Comparison of ENCODE assay signal across 13 cellular contexts in the genomic region with DNA sequence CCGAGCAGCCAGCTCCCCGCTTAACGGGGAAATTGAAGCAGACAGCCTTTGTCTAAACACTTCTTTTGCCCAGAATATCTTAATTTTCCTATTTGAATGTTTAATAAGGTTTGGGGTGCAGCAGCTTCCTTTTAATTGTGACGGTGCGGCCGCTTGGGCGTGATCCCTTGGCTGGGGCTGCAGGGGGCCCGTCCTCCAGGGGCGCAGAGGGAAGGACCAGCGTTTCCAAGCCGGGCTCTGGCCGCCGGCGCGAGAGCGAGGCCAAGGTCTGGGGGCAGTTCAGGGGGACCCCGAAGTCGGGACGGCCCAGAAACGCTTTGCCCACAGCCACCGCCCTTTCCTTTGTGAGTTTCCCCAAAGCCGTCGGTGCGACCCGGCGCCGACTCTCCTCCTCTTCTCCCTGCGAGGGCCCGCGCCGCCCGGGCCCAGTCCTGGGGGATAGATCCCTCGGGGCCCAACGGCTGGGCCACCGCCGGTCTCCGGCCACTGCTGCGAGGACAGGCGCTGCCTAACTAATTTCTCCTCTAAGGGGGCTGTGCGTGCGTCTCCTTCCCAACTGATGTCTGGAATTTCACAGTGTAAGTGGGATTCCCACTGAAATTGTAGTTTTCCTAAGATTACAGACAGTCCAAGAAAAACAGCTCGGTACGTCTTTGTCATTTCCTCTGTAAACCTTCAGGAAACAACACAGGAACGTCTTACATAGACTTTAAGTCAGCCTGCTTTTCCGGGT.
DNase-seq lines count a peak whose midpoint lies in the region; ATAC-seq and TF ChIP-seq lines count a peak whose summit lies in the region.
"Had no signal": no experiment of that assay in that cellular context is flagged by ENCODE, and none has a peak within 500 bp of the region (broad histone marks: within the 10 kb centered on the region; RNA-seq: fewer than 3 reads in every experiment).

No MANE protein-coding gene starts in this region.

- no peak overlapping the region for H3K9ac ChIP-seq in IMR-90 (ENCODE audit: low read depth, low read length)
- H3K9ac ChIP-seq in fibroblast of lung (ENCODE audit: insufficient read depth, low read length): no peak overlapping the region

- ATAC-seq in IMR-90 (ENCODE audit: low read depth): no peak
- ATAC-seq in GM19397 (IDR thresholded peaks at IDR 0.05; ENCODE audit: unreplicated experiment): no peak

- no peak overlapping the region for H2BK20ac ChIP-seq in IMR-90 (ENCODE audit: low read depth, low read length)

- peaks cover 17% of the 10 kb centered on the region for H3K4me1 Mint-ChIP-seq in osteocyte (ENCODE audit: unreplicated experiment)

- H3K9me3 ChIP-seq in IMR-90 (ENCODE audit: control insufficient read depth, insufficient read depth, low read length) (0 out of 2 replicates have a peak, but pooled peaks cover 1% of the 10 kb centered on the region), fibroblast of lung (ENCODE audit: control insufficient read depth, insufficient read depth, low read depth, low read length) (no peaks in the 10 kb centered on the region), uterus (no peaks in the 10 kb centered on the region)
- H3K9me3 ChIP-seq: SJSA1 had no signal

- no peak overlapping the region for H3K23ac ChIP-seq in IMR-90 (ENCODE audit: low read depth, low read length)

- H3K9me3 Mint-ChIP-seq in osteocyte (ENCODE audit: unreplicated experiment): no peaks in the 10 kb centered on the region
- H3K9me3 Mint-ChIP-seq: neural crest cell had no signal

- peak overlapping the region; percentile 38 for H3K4me3 Mint-ChIP-seq in osteocyte (ENCODE audit: unreplicated experiment)

- no peak overlapping the region for H3K18ac ChIP-seq in IMR-90 (ENCODE audit: low read depth, low read length)

- no peak overlapping the region for H2BK15ac ChIP-seq in IMR-90 (ENCODE audit: low read depth, low read length)

- POLR2A ChIA-PET in GM10248 (lab: Yijun Ruan, JAX) (no interaction called here), IMR-90 (lab: Charles Lee; ENCODE audit: unreplicated experiment) (no interaction called here)

- no peak overlapping the region for H4K91ac ChIP-seq in IMR-90 (ENCODE audit: insufficient read depth, low read depth, low read length)

- H3K4me3 ChIP-seq in IMR-90 (ENCODE audit: insufficient read depth, low read depth, low read length) (no peak overlapping the region), fibroblast of lung (replicated peaks in 1 of 4; ENCODE audit: control extremely low read depth in 1 of 4, insufficient read depth in 1 of 4, low read depth in 3 of 4, low read length in 4 of 4) (no peak overlapping the region), uterus (no peak overlapping the region)
- H3K4me3 ChIP-seq: SJSA1 had no signal

- H3K36me3 ChIP-seq in IMR-90 (ENCODE audit: control insufficient read depth, insufficient read depth, low read length) (no peaks in the 10 kb centered on the region), fibroblast of lung (ENCODE audit: control insufficient read depth, insufficient read depth, low read length) (no peaks in the 10 kb centered on the region), uterus (no peaks in the 10 kb centered on the region)
- H3K36me3 ChIP-seq: SJSA1 had no signal

- no peak overlapping the region for H2AK5ac ChIP-seq in IMR-90 (ENCODE audit: low read depth, low read length)

- H3K27ac Mint-ChIP-seq in osteocyte (ENCODE audit: unreplicated experiment): no peak overlapping the region

- H3K27me3 ChIP-seq in IMR-90 (ENCODE audit: control insufficient read depth, insufficient read depth, low read length) (peaks cover 66% of the 10 kb centered on the region), fibroblast of lung (ENCODE audit: control insufficient read depth, insufficient read depth, low read length) (peaks cover 67% of the 10 kb centered on the region), uterus (peaks cover 3 to 64% of the 10 kb centered on the region in 2 donors)

- 4% methylated on average over 11 of the region's 45 CpGs; no CpG with 5 or more reads in 1 of the 2 experiments for WGBS in IMR-90 (ENCODE audit: extremely low coverage in 2 of 2, insufficient read length in 1 of 2), 2 experiments

- TF ChIP-seq CTCF in GM10248 (IDR thresholded peaks at IDR 0.05; ENCODE audit: control extremely low read depth, extremely low read depth, low read depth, missing control alignments): no peak
- no peak for TF ChIP-seq CTCF in IMR-90 (conservative IDR thresholded peaks at IDR 0.05; ENCODE audit: low read depth, low read length)
- no peak for TF ChIP-seq CTCF in fibroblast of lung (conservative IDR thresholded peaks at IDR 0.05 in 1 of 2, IDR thresholded peaks at IDR 0.05 in 1 of 2; ENCODE audit: low read depth in 1 of 2, low read length in 2 of 2)
- no peak for TF ChIP-seq CTCF in osteocyte (IDR thresholded peaks at IDR 0.05)
- TF ChIP-seq CTCF in uterus (IDR thresholded peaks at IDR 0.05): no peak

- H4K5ac ChIP-seq in IMR-90 (ENCODE audit: low read depth, low read length): no peak overlapping the region

- H3K4ac ChIP-seq in IMR-90 (ENCODE audit: low read depth, low read length): no peak overlapping the region

- no peak overlapping the region for H2BK5ac ChIP-seq in IMR-90 (ENCODE audit: low read depth, low read length, poor library complexity, severe bottlenecking)

- no peak for TF ChIP-seq RAD21 in IMR-90 (IDR thresholded peaks at IDR 0.05; ENCODE audit: low read length)

- H3K27ac ChIP-seq in IMR-90 (ENCODE audit: insufficient read depth, low read length) (no peak overlapping the region), fibroblast of lung (ENCODE audit: insufficient read depth, low read length) (no peak overlapping the region), uterus (no peak overlapping the region)
- H3K27ac ChIP-seq: SJSA1 had no signal

- H4K20me1 ChIP-seq in IMR-90 (ENCODE audit: insufficient read depth, low read length): no peaks in the 10 kb centered on the region
- no peaks in the 10 kb centered on the region for H4K20me1 ChIP-seq in fibroblast of lung (ENCODE audit: control insufficient read depth, extremely low read depth, insufficient read depth, low read length)

- no peaks in the 10 kb centered on the region for H3K36me3 Mint-ChIP-seq in osteocyte (ENCODE audit: unreplicated experiment)

- no TSS peak for BruUV-seq in IMR-90 (replicated peaks; lab: Mats Ljungman, UMichigan)

- no peak overlapping the region for H2BK120ac ChIP-seq in IMR-90 (ENCODE audit: low read depth, low read length)

- CTCF ChIA-PET in GM10248 (lab: Yijun Ruan, JAX) (interaction anchor here (0.9 to 2.2 kb wide), 2 partner anchors 46 to 153 kb away, joined by 3 to 7 read pairs; no protein-coding TSS in a partner anchor), IMR-90 (lab: Yijun Ruan, JAX) (no interaction called here)

- in situ Hi-C loops in IMR-90 (cut with MboI; ENCODE audit: low sequenced_read_pairs): no loop called here

- H3K79me1 ChIP-seq in IMR-90 (ENCODE audit: low read depth in 1 of 2, low read length in 2 of 2): no peaks in the 10 kb centered on the region

- intact Hi-C loops in IMR-90 (cut with micrococcal nuclease) (no loop called here), uterus (cut with DNase I; ENCODE audit: low total_unique reads) (no loop called here)

- no peak overlapping the region for H3K56ac ChIP-seq in IMR-90 (ENCODE audit: extremely low read depth, insufficient read depth, low read length)

- H3K79me2 ChIP-seq in fibroblast of lung (ENCODE audit: control insufficient read depth, insufficient read depth, low read length): no peaks in the 10 kb centered on the region

- H3K4me1 ChIP-seq in IMR-90 (ENCODE audit: control insufficient read depth, insufficient read depth, low read length) (no peaks in the 10 kb centered on the region), fibroblast of lung (ENCODE audit: control insufficient read depth, extremely low read depth, insufficient read depth, low read length) (no peaks in the 10 kb centered on the region), uterus (peaks cover 0 to 13% of the 10 kb centered on the region in 2 donors)
- H3K4me1 ChIP-seq: SJSA1 had no signal

- dilution Hi-C loops in IMR-90 (cut with HindIII; ENCODE audit: low sequenced_read_pairs, unreplicated experiment): no loop called here

- H2AFZ ChIP-seq in IMR-90 (replicated peaks; ENCODE audit: low read length, poor library complexity) (peak overlapping the region; percentile 24), fibroblast of lung (ENCODE audit: low read length) (no peak overlapping the region)

- peaks cover 87% of the 10 kb centered on the region for H3K27me3 Mint-ChIP-seq in osteocyte (ENCODE audit: unreplicated experiment)

- TF ChIP-seq POLR2A in IMR-90 (IDR thresholded peaks at IDR 0.05; ENCODE audit: low read depth, low read length): no peak
- TF ChIP-seq POLR2A in uterus (IDR thresholded peaks at IDR 0.05): no peak

- H2AK9ac ChIP-seq in IMR-90 (replicated peaks; ENCODE audit: low read depth, low read length, poor library complexity): no peak overlapping the region

- H4K8ac ChIP-seq in IMR-90 (ENCODE audit: low read depth in 2 of 2, low read length in 2 of 2): no peak overlapping the region

- peak; percentile 29 for DNase-seq in GM10248 (ENCODE audit: extremely low spot score)
- DNase-seq in IMR-90: no peak
- DNase-seq in fibroblast of lung (ENCODE audit: low read depth in 2 of 2): peak; percentile 6 to 14
- DNase-seq in osteocyte (ENCODE audit: extremely low spot score, unreplicated experiment): no peak
- DNase-seq in uterus: no peak
- no peak for DNase-seq in SHP77 (lab: John Stamatoyannopoulos, UW)
- DNase-seq: activated CD4-positive, alpha-beta T cell treated with anti-CD3 and anti-CD28 coated beads, Interleukin-2, amount 50 U/mL, for 1 hour; DMS79 treated with DMSO at 0.1 percent for 48 hours; NCI-H510A; stimulated activated CD4-positive, alpha-beta T cell treated with anti-CD3 and anti-CD28 coated beads, Interleukin-4, amount 100 ng/mL, for 4 hours had no signal

- no peaks in the 10 kb centered on the region for H3K9me1 ChIP-seq in IMR-90 (ENCODE audit: insufficient read depth, low read length)

- no peak overlapping the region for H3K14ac ChIP-seq in IMR-90 (replicated peaks; ENCODE audit: low read depth, low read length)

- H3K4me2 ChIP-seq in IMR-90 (ENCODE audit: low read depth, low read length) (no peak overlapping the region), fibroblast of lung (ENCODE audit: extremely low read depth, insufficient read depth, low read length) (no peak overlapping the region)

TF ChIP-seq in IMR-90, 13 proteins besides CTCF, POLR2A, EP300 and RAD21 (continues in another document):
- TF ChIP-seq, protein P1, sequence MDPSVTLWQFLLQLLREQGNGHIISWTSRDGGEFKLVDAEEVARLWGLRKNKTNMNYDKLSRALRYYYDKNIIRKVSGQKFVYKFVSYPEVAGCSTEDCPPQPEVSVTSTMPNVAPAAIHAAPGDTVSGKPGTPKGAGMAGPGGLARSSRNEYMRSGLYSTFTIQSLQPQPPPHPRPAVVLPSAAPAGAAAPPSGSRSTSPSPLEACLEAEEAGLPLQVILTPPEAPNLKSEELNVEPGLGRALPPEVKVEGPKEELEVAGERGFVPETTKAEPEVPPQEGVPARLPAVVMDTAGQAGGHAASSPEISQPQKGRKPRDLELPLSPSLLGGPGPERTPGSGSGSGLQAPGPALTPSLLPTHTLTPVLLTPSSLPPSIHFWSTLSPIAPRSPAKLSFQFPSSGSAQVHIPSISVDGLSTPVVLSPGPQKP (IDR thresholded peaks at IDR 0.05; ENCODE audit: borderline replicate concordance, low read depth, low read length): no peak
- no peak for TF ChIP-seq NFE2L2 (IDR thresholded peaks at IDR 0.05; ENCODE audit: low read depth, low read length)
- TF ChIP-seq BHLHE40 (IDR thresholded peaks at IDR 0.05; ENCODE audit: low read depth, low read length): no peak

Comparison
In these comparisons a context has a peak if more than half of its experiments do, and no peak if none do; other contexts are left out.
1. DNase-seq: peak in GM10248 (single experiment) and fibroblast of lung (2 of 2); none in IMR-90 (single experiment), osteocyte (single experiment), uterus (0 of 2) and SHP77 (0 of 2).